Comparison of ENCODE assay signal across 11 cellular contexts in the genomic region with DNA sequence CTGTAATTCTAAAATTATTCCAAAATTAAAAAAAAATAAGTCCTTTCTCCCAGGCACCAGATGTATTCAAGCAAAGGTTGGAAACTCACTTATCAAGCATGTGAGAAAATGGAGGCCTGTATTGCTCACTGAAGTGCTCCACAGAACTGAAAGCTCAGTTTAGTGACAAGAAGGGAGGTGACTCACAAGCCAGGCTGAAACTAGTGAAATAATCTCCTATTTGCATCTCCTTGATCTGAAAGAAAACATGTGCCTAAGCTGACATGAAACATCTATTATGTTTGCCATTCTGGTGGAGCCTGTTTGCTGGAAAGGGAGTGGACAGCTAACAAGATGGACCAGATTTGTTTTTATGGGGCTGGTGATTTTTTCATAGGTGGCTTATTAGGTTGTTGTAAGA. TPM values are rescaled to one million over a fixed set of nuclear protein-coding genes. Genes with fewer than 3 reads are reported as not detected.
DNase-seq lines count a peak whose midpoint lies in the region; ATAC-seq and TF ChIP-seq lines count a peak whose summit lies in the region.
"Had no signal": no experiment of that assay in that cellular context is flagged by ENCODE, and none has a peak within 500 bp of the region (broad histone marks: within the 10 kb centered on the region; RNA-seq: fewer than 3 reads in every experiment).

No MANE protein-coding gene starts in this region.

- H3K27me3 ChIP-seq in prostate gland (replicated peaks; ENCODE audit: insufficient read depth): no peaks in the 10 kb centered on the region
- H3K27me3 ChIP-seq in uterus: no peaks in the 10 kb centered on the region

- TF ChIP-seq CTCF in VCaP (conservative IDR thresholded peaks at IDR 0.05): no peak
- TF ChIP-seq CTCF in prostate gland (IDR thresholded peaks at IDR 0.05): no peak
- no peak for TF ChIP-seq CTCF in uterus (IDR thresholded peaks at IDR 0.05)

- H3K4me3 ChIP-seq in prostate gland (no peak overlapping the region), uterus (no peak overlapping the region)
- H3K4me3 ChIP-seq: GM23338 had no signal

- intact Hi-C loops in prostate gland (cut with DNase I) (no loop called here), uterus (cut with DNase I; ENCODE audit: low total_unique reads) (no loop called here)

- H3K27ac ChIP-seq in VCaP (peak overlapping the region; percentile 93), prostate gland (peak overlapping the region; percentile 67 to 70), uterus (no peak overlapping the region)

- TF ChIP-seq POLR2A in prostate gland (IDR thresholded peaks at IDR 0.05) (no peak), uterus (IDR thresholded peaks at IDR 0.05) (no peak)

- peak; percentile 77 for ATAC-seq in GM18861 (IDR thresholded peaks at IDR 0.05; ENCODE audit: unreplicated experiment)
- ATAC-seq in HG02798 (IDR thresholded peaks at IDR 0.05; ENCODE audit: poor library complexity, unreplicated experiment): peak; percentile 90
- ATAC-seq: GM23338 had no signal

- DNase-seq in prostate gland (ENCODE audit: low spot score) (peak; percentile 76), uterus (no peak), NCI-H345 treated with DMSO at 0.1 percent for 48 hours (lab: John Stamatoyannopoulos, UW; ENCODE audit: unreplicated experiment) (no peak)
- no peak for DNase-seq in activated naive CD4-positive, alpha-beta T cell treated with anti-CD3 and anti-CD28 coated beads, Interleukin-2, amount 50 U/mL, for 16 hours
- DNase-seq: activated T-cell treated with anti-CD3 and anti-CD28 coated beads, Interleukin-2, amount 50 U/mL, for 48 hours; NCI-H69; stimulated activated CD4-positive, alpha-beta T cell treated with anti-CD3 and anti-CD28 coated beads, Interleukin-1b, Interleukin-23, amount 100 ng/mL, for 48 hours had no signal

- H3K9me3 ChIP-seq in prostate gland: no peaks in the 10 kb centered on the region
- H3K9me3 ChIP-seq in uterus: no peaks in the 10 kb centered on the region

- H3K36me3 ChIP-seq in prostate gland (no peaks in the 10 kb centered on the region), uterus (no peaks in the 10 kb centered on the region)

- H3K4me1 ChIP-seq in prostate gland (replicated peaks): no peaks in the 10 kb centered on the region
- H3K4me1 ChIP-seq in uterus: no peaks in the 10 kb centered on the region

RNA-seq across cellular contexts. Expression of a gene that starts 54.0 kb away (rescaled TPM):
- not detected for total RNA-seq in prostate gland
- total RNA-seq in uterus: not detected
- total RNA-seq: GM23338 had no signal

Comparison
In these comparisons a context has a peak if more than half of its experiments do, and no peak if none do; other contexts are left out.
1. H3K27ac ChIP-seq: peak in VCaP (single experiment) and prostate gland (2 of 2); none in uterus (0 of 2).